27 cellular contexts compared by ENCODE assay signal in genomic region chrX:22078117-22078516, GRCh38.
"Had no signal": no experiment of that assay in that cellular context is flagged by ENCODE, and none has a peak within 500 bp of the region (broad histone marks: within the 10 kb centered on the region; RNA-seq: fewer than 3 reads in every experiment).

No MANE protein-coding gene starts in this region.

- H3K4me3 ChIP-seq: ascending aorta, gastroesophageal sphincter, hepatocyte, right lobe of liver, skin epidermis, thoracic aorta, upper lobe of right lung had no signal

- H3K9me3 ChIP-seq: ascending aorta, gastroesophageal sphincter, neutrophil, right lobe of liver, thoracic aorta, upper lobe of right lung had no signal

- H3K27ac ChIP-seq: ascending aorta, gastroesophageal sphincter, hepatocyte, neutrophil, right lobe of liver, skin epidermis, thoracic aorta, upper lobe of right lung had no signal

- H3K9me3 Mint-ChIP-seq: activated naive CD8-positive, alpha-beta T cell treated with anti-CD3 and anti-CD28 coated beads, Interleukin-2, amount 10 ng/mL, durations not matched to agents 7 days and 5 days; activated T-cell treated with anti-CD3 and anti-CD28 coated beads, Interleukin-2, amount 50 U/mL, for 72 hours; naive B cell; nephron progenitor cell had no signal

- H3K36me3 Mint-ChIP-seq: mesothelial cell of epicardium, naive B cell had no signal

- DNase-seq: activated CD4-positive, alpha-beta T cell treated with anti-CD3 and anti-CD28 coated beads, Interleukin-2, amount 50 U/mL, for 1 hour; activated CD4-positive, CD25-positive, alpha-beta regulatory T cell treated with anti-CD3 and anti-CD28 coated beads, Interleukin-2, amount 50 U/mL, for 72 hours; activated effector memory CD4-positive, alpha-beta T cell treated with Interleukin-2 at 50 U/mL for 16 hours; activated naive CD4-positive, alpha-beta T cell treated with anti-CD3 and anti-CD28 coated beads for 36 hours; activated naive CD8-positive, alpha-beta T cell treated with anti-CD3 and anti-CD28 coated beads, Interleukin-2, amount 10 ng/mL, durations not matched to agents 7 days and 5 days; activated T-cell treated with anti-CD3 and anti-CD28 coated beads for 4 hours; activated T-cell treated with anti-CD3 and anti-CD28 coated beads, Interleukin-2, amount 50 U/mL, for 72 hours; caudate nucleus; left cardiac atrium; left ventricle myocardium superior; naive B cell; nephron progenitor cell; right lobe of liver; stimulated activated CD4-positive, alpha-beta T cell treated with anti-CD3 and anti-CD28 coated beads, Interleukin-12 subunit alpha, Interleukin-12 subunit beta, amount 100 ng/mL, for 4 hours; stimulated activated CD4-positive, alpha-beta T cell treated with anti-CD3 and anti-CD28 coated beads, Interleukin-4, amount 100 ng/mL, for 1 hour; stimulated activated naive CD8-positive, alpha-beta T cell treated with anti-CD3 and anti-CD28 coated beads, Interleukin-15, Interleukin-2, amounts not matched to agents 100 U/mL and 50 U/mL, for 24 hours; T-helper 2 cell; upper lobe of right lung had no signal

- H3K4me1 Mint-ChIP-seq: activated naive CD8-positive, alpha-beta T cell treated with anti-CD3 and anti-CD28 coated beads, Interleukin-2, amount 10 ng/mL, durations not matched to agents 7 days and 5 days; nephron progenitor cell had no signal

- H3K4me1 ChIP-seq: ascending aorta, gastroesophageal sphincter, right lobe of liver, upper lobe of right lung had no signal

- H2AFZ ChIP-seq: hepatocyte had no signal

- H3K4me2 ChIP-seq: hepatocyte had no signal

- H3K4me3 Mint-ChIP-seq: activated naive CD4-positive, alpha-beta T cell treated with anti-CD3 and anti-CD28 coated beads for 36 hours; activated naive CD8-positive, alpha-beta T cell treated with anti-CD3 and anti-CD28 coated beads, Interleukin-2, amount 10 ng/mL, durations not matched to agents 7 days and 5 days; activated T-cell treated with anti-CD3 and anti-CD28 coated beads, Interleukin-2, amount 50 U/mL, for 72 hours; mesothelial cell of epicardium; naive B cell; nephron progenitor cell had no signal

- H3K27ac Mint-ChIP-seq: activated naive CD4-positive, alpha-beta T cell treated with anti-CD3 and anti-CD28 coated beads for 36 hours; activated naive CD8-positive, alpha-beta T cell treated with anti-CD3 and anti-CD28 coated beads, Interleukin-2, amount 10 ng/mL, durations not matched to agents 7 days and 5 days; activated T-cell treated with anti-CD3 and anti-CD28 coated beads, Interleukin-2, amount 50 U/mL, for 72 hours; mesothelial cell of epicardium; nephron progenitor cell had no signal

- H3K27me3 ChIP-seq: ascending aorta, gastroesophageal sphincter, hepatocyte, neutrophil, upper lobe of right lung had no signal

- FAIRE-seq: endothelial cell of umbilical vein, keratinocyte had no signal

- H3K79me2 ChIP-seq: hepatocyte had no signal

- ATAC-seq: activated T-cell treated with anti-CD3 and anti-CD28 coated beads, Interleukin-2, amount 50 U/mL, for 72 hours; gastroesophageal sphincter; left cardiac atrium; left ventricle myocardium superior; right lobe of liver; stimulated activated naive CD8-positive, alpha-beta T cell treated with anti-CD3 and anti-CD28 coated beads, Interleukin-15, Interleukin-2, amounts not matched to agents 100 U/mL and 50 U/mL, for 24 hours; upper lobe of right lung had no signal

- H3K36me3 ChIP-seq: ascending aorta, gastroesophageal sphincter, neutrophil, right lobe of liver, thoracic aorta, upper lobe of right lung had no signal

- H3K27me3 Mint-ChIP-seq: activated naive CD8-positive, alpha-beta T cell treated with anti-CD3 and anti-CD28 coated beads, Interleukin-2, amount 10 ng/mL, durations not matched to agents 7 days and 5 days; naive B cell had no signal
